ENCODE assay signal across 15 cellular contexts in the genomic region with DNA sequence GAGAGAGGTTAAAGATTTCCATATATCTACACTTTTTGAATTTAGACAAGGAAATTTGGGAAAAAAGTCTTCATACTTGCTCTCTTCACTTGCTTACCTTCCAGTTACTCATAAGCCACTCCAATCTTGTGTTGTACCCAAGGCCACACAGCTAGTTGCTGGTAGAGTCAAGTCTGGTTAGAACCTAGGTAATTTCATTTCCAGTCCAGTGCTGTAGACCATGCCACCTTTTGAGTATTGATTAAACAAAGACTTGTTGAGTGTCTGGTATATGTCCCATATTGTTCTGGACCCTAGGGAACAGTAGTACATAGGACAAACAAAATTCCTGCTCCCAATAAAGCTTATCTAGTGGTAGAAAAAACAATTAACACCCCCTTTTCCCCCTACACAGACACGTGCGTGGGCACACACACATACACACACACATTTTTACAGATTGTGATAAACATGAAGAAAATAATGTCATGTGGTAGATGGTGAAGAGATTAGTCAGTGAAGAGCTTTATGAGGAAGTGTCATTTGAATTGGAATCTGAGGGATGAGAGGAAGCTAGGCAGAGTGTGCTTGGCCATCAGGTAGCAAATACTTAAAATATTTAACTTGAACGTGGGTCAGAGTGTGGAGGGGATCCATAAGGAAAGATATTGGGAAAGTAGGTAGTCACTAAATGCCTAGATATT. TPM values are rescaled to one million over a fixed set of nuclear protein-coding genes. Genes with fewer than 3 reads are reported as not detected.
DNase-seq lines count a peak whose midpoint lies in the region; ATAC-seq and TF ChIP-seq lines count a peak whose summit lies in the region.
"Had no signal": no experiment of that assay in that cellular context is flagged by ENCODE, and none has a peak within 500 bp of the region (broad histone marks: within the 10 kb centered on the region; RNA-seq: fewer than 3 reads in every experiment).

No MANE protein-coding gene starts in this region.

- H3K9me3 Mint-ChIP-seq in activated CD8-positive, alpha-beta memory T cell treated with anti-CD3 and anti-CD28 coated beads, Interleukin-2, amount 10 ng/mL, durations not matched to agents 7 days and 5 days (ENCODE audit: low read depth) = no peaks in the 10 kb centered on the region
- H3K9me3 Mint-ChIP-seq in activated naive CD8-positive, alpha-beta T cell (ENCODE audit: low read depth) = peaks cover 4% of the 10 kb centered on the region
- H3K9me3 Mint-ChIP-seq in osteocyte (ENCODE audit: unreplicated experiment) = no peaks in the 10 kb centered on the region

- peaks cover 24% of the 10 kb centered on the region for H3K36me3 Mint-ChIP-seq in activated CD8-positive, alpha-beta memory T cell treated with anti-CD3 and anti-CD28 coated beads, Interleukin-2, amount 10 ng/mL, durations not matched to agents 7 days and 5 days
- H3K36me3 Mint-ChIP-seq in activated naive CD8-positive, alpha-beta T cell = peaks cover 10% of the 10 kb centered on the region
- H3K36me3 Mint-ChIP-seq in osteocyte (ENCODE audit: unreplicated experiment) = no peaks in the 10 kb centered on the region

- no peak for DNase-seq in activated CD8-positive, alpha-beta memory T cell treated with anti-CD3 and anti-CD28 coated beads, Interleukin-2, amount 10 ng/mL, durations not matched to agents 7 days and 5 days
- no peak for DNase-seq in activated CD8-positive, alpha-beta memory T cell treated with anti-CD3 and anti-CD28 coated beads, Interleukin-2, amount 50 U/mL, for 4 hours
- peak; percentile 34 for DNase-seq in NB4 (ENCODE audit: low read depth)
- no peak for DNase-seq in osteocyte (ENCODE audit: extremely low spot score, unreplicated experiment)
- DNase-seq in DMS 273 treated with DMSO at 0.1 percent for 48 hours (lab: John Stamatoyannopoulos, UW) = no peak
- DNase-seq: activated CD8-positive, alpha-beta memory T cell treated with anti-CD3 and anti-CD28 coated beads, Interleukin-2, amount 50 U/mL, for 48 hours; Calu3; NCI-H146; substantia nigra had no signal

- no peaks in the 10 kb centered on the region for H3K27me3 Mint-ChIP-seq in activated CD8-positive, alpha-beta memory T cell treated with anti-CD3 and anti-CD28 coated beads, Interleukin-2, amount 10 ng/mL, durations not matched to agents 7 days and 5 days
- H3K27me3 Mint-ChIP-seq in activated naive CD8-positive, alpha-beta T cell = no peaks in the 10 kb centered on the region
- peaks cover 7% of the 10 kb centered on the region for H3K27me3 Mint-ChIP-seq in osteocyte (ENCODE audit: unreplicated experiment)

- peak overlapping the region; percentile 3 for H3K4me3 ChIP-seq in NB4 (ENCODE audit: low read depth, low read length)
- H3K4me3 ChIP-seq: ascending aorta, lung, smooth muscle cell had no signal

- H3K27ac Mint-ChIP-seq in activated CD8-positive, alpha-beta memory T cell treated with anti-CD3 and anti-CD28 coated beads, Interleukin-2, amount 10 ng/mL, durations not matched to agents 7 days and 5 days = peak overlapping the region; percentile 52
- H3K27ac Mint-ChIP-seq in activated naive CD8-positive, alpha-beta T cell = peak overlapping the region; percentile 13
- H3K27ac Mint-ChIP-seq in osteocyte (ENCODE audit: unreplicated experiment) = no peak overlapping the region

- no peak for TF ChIP-seq POLR2A in NB4 (IDR thresholded peaks at IDR 0.05; ENCODE audit: extremely low read depth, insufficient read length)

- H3K4me3 Mint-ChIP-seq in activated CD8-positive, alpha-beta memory T cell treated with anti-CD3 and anti-CD28 coated beads, Interleukin-2, amount 10 ng/mL, durations not matched to agents 7 days and 5 days = peak overlapping the region; percentile 32
- H3K4me3 Mint-ChIP-seq in activated naive CD8-positive, alpha-beta T cell = peak overlapping the region; percentile 49
- H3K4me3 Mint-ChIP-seq in osteocyte (ENCODE audit: unreplicated experiment) = peak overlapping the region; percentile 18

- CTCF ChIA-PET in activated CD8-positive, alpha-beta memory T cell treated with anti-CD3 and anti-CD28 coated beads, Interleukin-2, amount 10 ng/mL, durations not matched to agents 7 days and 5 days (lab: Charles Lee) = interaction anchor here (0.9 to 2.3 kb wide), 6 partner anchors 9 to 522 kb away, joined by 3 to 8 read pairs (median 3); partner anchors contain the start of gene EOMES

- peak; percentile 7 for ATAC-seq in activated CD8-positive, alpha-beta memory T cell treated with anti-CD3 and anti-CD28 coated beads, Interleukin-2, amount 10 ng/mL, durations not matched to agents 7 days and 5 days
- ATAC-seq in HG03521 (IDR thresholded peaks at IDR 0.05; ENCODE audit: unreplicated experiment) = no peak
- ATAC-seq in HG02588 (IDR thresholded peaks at IDR 0.05; ENCODE audit: unreplicated experiment) = no peak

- H3K4me1 Mint-ChIP-seq in activated CD8-positive, alpha-beta memory T cell treated with anti-CD3 and anti-CD28 coated beads, Interleukin-2, amount 10 ng/mL, durations not matched to agents 7 days and 5 days = peaks cover 64% of the 10 kb centered on the region
- peaks cover 68% of the 10 kb centered on the region for H3K4me1 Mint-ChIP-seq in activated naive CD8-positive, alpha-beta T cell (ENCODE audit: low read depth)
- H3K4me1 Mint-ChIP-seq in osteocyte (ENCODE audit: unreplicated experiment) = peaks cover 16% of the 10 kb centered on the region

- TF ChIP-seq CTCF in NB4 (IDR thresholded peaks at IDR 0.05; ENCODE audit: low read depth, low read length) (no peak), osteocyte (IDR thresholded peaks at IDR 0.05) (no peak)

RNA-seq across cellular contexts. Expression of gene CMC1, which starts 2.1 kb away (rescaled TPM):
- total RNA-seq in activated CD8-positive, alpha-beta memory T cell treated with anti-CD3 and anti-CD28 coated beads, Interleukin-2, amount 10 ng/mL, durations not matched to agents 7 days and 5 days = 10 to 100 TPM; 22.5 to 23.7 TPM
- total RNA-seq in osteocyte = 11.5 and 11.8 TPM in 2 replicates
